1 cellular context compared by ENCODE assay signal in genomic region chr6:32223258-32224235, GRCh38.
TF ChIP-seq lines count a peak whose summit lies in the region.

Gene NOTCH4, minus strand, starts transcription at chr6:32224067. Its CDS starts 139 bp downstream, at chr6:32223928.

TF ChIP-seq in HepG2, 621 proteins besides CTCF, POLR2A, EP300 and RAD21 (continued from another document):
- TF ChIP-seq THRA (CRISPR knock-in tag; IDR thresholded peaks at IDR 0.05; ENCODE audit: borderline replicate concordance) (no peak), ZSCAN22 (CRISPR knock-in tag; IDR thresholded peaks at IDR 0.05) (no peak), ZFY (CRISPR knock-in tag; IDR thresholded peaks at IDR 0.05) (no peak), ATF7 (IDR thresholded peaks at IDR 0.05) (no peak), ATF7 (CRISPR knock-in tag; IDR thresholded peaks at IDR 0.05) (no peak), NRL (CRISPR knock-in tag; IDR thresholded peaks at IDR 0.05; ENCODE audit: borderline replicate concordance) (no peak)
